1 cellular context compared by ENCODE assay signal in the genomic region with DNA sequence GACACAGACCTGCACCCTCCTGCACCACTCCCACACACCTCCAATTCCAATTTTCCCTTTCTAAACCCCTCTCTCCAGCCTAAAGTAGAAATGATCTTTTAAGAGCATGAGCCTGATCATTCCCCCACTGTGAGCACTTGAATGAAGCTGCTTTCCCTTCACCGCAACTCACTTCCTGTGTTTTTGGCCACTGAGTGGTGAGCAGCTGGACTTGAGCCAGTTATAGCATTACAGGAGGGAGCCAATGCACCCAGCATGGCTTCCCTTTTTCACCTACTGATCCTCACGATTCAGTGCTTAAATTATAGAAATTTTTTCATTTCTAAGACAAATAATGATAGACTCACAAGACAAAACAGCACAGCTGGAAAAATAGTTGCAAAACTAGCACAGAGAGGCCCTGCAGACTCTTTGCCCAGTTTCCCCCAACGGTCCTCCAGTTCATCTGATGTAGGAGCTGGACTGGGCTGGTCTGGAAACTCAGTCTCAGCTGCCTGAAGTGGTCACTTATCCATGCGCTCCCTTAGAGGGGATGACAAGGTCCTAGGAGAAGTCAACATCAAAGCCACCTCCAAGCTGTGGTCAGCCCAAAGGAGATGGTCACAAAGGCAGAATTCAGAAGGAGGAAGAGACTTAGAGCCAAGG.
TF ChIP-seq lines count a peak whose summit lies in the region.

No MANE protein-coding gene starts in this region.

TF ChIP-seq in endothelial cell of umbilical vein, 7 proteins besides CTCF, POLR2A, EP300 and RAD21:
- TF ChIP-seq EZH2 (IDR thresholded peaks at IDR 0.05; ENCODE audit: borderline replicate concordance, low read depth, low read length, severe bottlenecking), result no peak
- TF ChIP-seq POLR2AphosphoS5 (IDR thresholded peaks at IDR 0.05; ENCODE audit: insufficient read depth, low read depth, low read length), result no peak
- TF ChIP-seq GATA2 (IDR thresholded peaks at IDR 0.05; ENCODE audit: insufficient read depth, insufficient read length, low read depth, low read length), result no peak
- no peak for TF ChIP-seq MYC (IDR thresholded peaks at IDR 0.05; ENCODE audit: low read depth, low read length)
- TF ChIP-seq, protein P1, sequence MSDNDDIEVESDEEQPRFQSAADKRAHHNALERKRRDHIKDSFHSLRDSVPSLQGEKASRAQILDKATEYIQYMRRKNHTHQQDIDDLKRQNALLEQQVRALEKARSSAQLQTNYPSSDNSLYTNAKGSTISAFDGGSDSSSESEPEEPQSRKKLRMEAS (IDR thresholded peaks at IDR 0.05; ENCODE audit: insufficient read depth, insufficient read length), result no peak
- no peak for TF ChIP-seq JUN (IDR thresholded peaks at IDR 0.05; ENCODE audit: borderline replicate concordance, insufficient read depth, insufficient read length, low read depth)
- TF ChIP-seq FOS (IDR thresholded peaks at IDR 0.05; ENCODE audit: borderline replicate concordance, insufficient read depth, low read length), result no peak
